In genomic region chr4:16603178-16603577, GRCh38 we compare ENCODE assay signal across 3 cellular contexts.
"Had no signal": no experiment of that assay in that cellular context is flagged by ENCODE, and none has a peak within 500 bp of the region (broad histone marks: within the 10 kb centered on the region; RNA-seq: fewer than 3 reads in every experiment).

No MANE protein-coding gene starts in this region.

- H3K4me3 ChIP-seq: GM12878 had no signal

- DNase-seq: GDM1, GF-D8 had no signal

- ATAC-seq: GM12878 had no signal
